In the genomic region with DNA sequence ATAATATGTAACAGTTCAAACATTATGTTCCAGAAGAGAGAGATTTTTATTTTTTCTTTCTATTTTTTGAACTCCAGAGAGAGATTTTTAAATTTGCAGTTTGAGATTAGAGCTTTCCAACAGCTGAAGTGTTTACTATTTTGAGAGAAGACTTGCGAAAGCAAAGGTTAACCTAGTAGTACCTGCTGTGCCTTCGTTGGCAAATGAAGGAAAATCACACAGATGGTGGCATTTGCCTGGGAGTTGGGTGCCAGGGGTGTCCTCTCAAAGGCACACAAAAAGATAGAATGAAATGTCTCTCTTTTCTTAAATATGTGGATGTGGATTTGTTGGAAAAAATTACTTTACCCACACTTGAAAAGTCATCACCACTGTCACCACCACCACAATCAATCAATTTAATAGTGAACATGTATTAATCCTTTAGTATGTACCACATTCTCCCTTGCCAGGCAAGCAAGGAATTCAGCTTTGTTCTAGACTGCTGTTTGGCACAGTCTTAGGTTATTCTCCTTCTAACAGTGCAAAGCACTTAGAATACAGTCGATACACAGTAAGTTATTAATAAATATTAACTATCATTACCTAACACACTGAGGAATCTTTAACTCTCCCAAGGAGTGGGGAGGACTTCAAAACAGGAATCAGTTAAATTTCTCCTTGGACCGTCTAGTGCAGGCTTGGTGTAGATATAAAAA, we compare ENCODE assay signal across 14 cellular contexts.
DNase-seq lines count a peak whose midpoint lies in the region; ATAC-seq, FAIRE-seq and TF ChIP-seq lines count a peak whose summit lies in the region.
"Had no signal": no experiment of that assay in that cellular context is flagged by ENCODE, and none has a peak within 500 bp of the region (broad histone marks: within the 10 kb centered on the region; RNA-seq: fewer than 3 reads in every experiment).

No MANE protein-coding gene starts in this region.

- no peaks in the 10 kb centered on the region for H3K27me3 Mint-ChIP-seq in astrocyte (ENCODE audit: low read depth, unreplicated experiment)
- H3K27me3 Mint-ChIP-seq in chondrocyte (ENCODE audit: low read depth), result no peaks in the 10 kb centered on the region

- WGBS in heart left ventricle, 4 donors, result 36 to 53% (median 51%) methylated on average over 4 of the region's 4 CpGs
- WGBS in psoas muscle, 3 donors, result 29 to 43% (median 32%) methylated on average over 4 of the region's 4 CpGs

- H3K4me3 Mint-ChIP-seq in astrocyte (ENCODE audit: unreplicated experiment), result no peak overlapping the region
- H3K4me3 Mint-ChIP-seq in chondrocyte (ENCODE audit: unreplicated experiment), result no peak overlapping the region

- H3K27ac Mint-ChIP-seq in astrocyte (ENCODE audit: unreplicated experiment), result no peak overlapping the region
- no peak overlapping the region for H3K27ac Mint-ChIP-seq in chondrocyte (ENCODE audit: unreplicated experiment)

- H3K79me2 ChIP-seq in astrocyte (ENCODE audit: insufficient read depth, low read length), result no peaks in the 10 kb centered on the region

- TF ChIP-seq CTCF in heart left ventricle (IDR thresholded peaks at IDR 0.05) (no peak), astrocyte (IDR thresholded peaks at IDR 0.05; ENCODE audit: insufficient read depth, low read depth, low read length) (no peak), psoas muscle (IDR thresholded peaks at IDR 0.05) (no peak), vagina (IDR thresholded peaks at IDR 0.05) (no peak), chondrocyte (IDR thresholded peaks at IDR 0.05) (no peak)

- H3K9me3 ChIP-seq in heart left ventricle (no peaks in the 10 kb centered on the region), astrocyte (ENCODE audit: insufficient read depth, low read depth, low read length) (no peaks in the 10 kb centered on the region), psoas muscle (peaks cover 5% of the 10 kb centered on the region), vagina (no peaks in the 10 kb centered on the region)

- H3K9ac ChIP-seq in astrocyte (ENCODE audit: low read length), result no peak overlapping the region
- H3K9ac ChIP-seq: BLaER1 had no signal

- TF ChIP-seq POLR2A in heart left ventricle (IDR thresholded peaks at IDR 0.05) (no peak), vagina (IDR thresholded peaks at IDR 0.05) (no peak)

- no peak for DNase-seq in heart left ventricle
- no peak for DNase-seq in left cardiac atrium
- no peak for DNase-seq in astrocyte (ENCODE audit: low read depth)
- peak; percentile 50 for DNase-seq in left lobe of liver (ENCODE audit: low spot score)
- DNase-seq in psoas muscle, result no peak
- no peak for DNase-seq in vagina (ENCODE audit: extremely low spot score in 2 of 2)
- DNase-seq in stimulated activated CD4-positive, alpha-beta T cell treated with anti-CD3 and anti-CD28 coated beads, Interleukin-4, amount 100 ng/mL, for 4 hours, result no peak
- DNase-seq in chondrocyte (ENCODE audit: low spot score), result no peak
- DNase-seq: 8988T, AML-193, DMS53 had no signal

- H3K4me3 ChIP-seq in heart left ventricle (no peak overlapping the region), astrocyte (ENCODE audit: insufficient read depth, low read depth, low read length) (no peak overlapping the region), psoas muscle (no peak overlapping the region), vagina (no peak overlapping the region)
- H3K4me3 ChIP-seq: BLaER1 had no signal

- intact Hi-C loops in heart left ventricle (cut with DNase I), result no loop called here
- intact Hi-C loops in left cardiac atrium (cut with DNase I), result no loop called here
- intact Hi-C loops in psoas muscle (cut with DNase I), result no loop called here
- intact Hi-C loops in vagina (cut with DNase I), result no loop called here

- H4K20me1 ChIP-seq in astrocyte (ENCODE audit: insufficient read depth, low read length), result no peaks in the 10 kb centered on the region
- H4K20me1 ChIP-seq: BLaER1 had no signal

- H3K27me3 ChIP-seq in heart left ventricle (no peaks in the 10 kb centered on the region), astrocyte (ENCODE audit: insufficient read depth, low read length) (no peaks in the 10 kb centered on the region), psoas muscle (ENCODE audit: insufficient read depth in 3 of 3, low read length in 2 of 3) (no peaks in the 10 kb centered on the region), vagina (no peaks in the 10 kb centered on the region)

- H2AFZ ChIP-seq in astrocyte (ENCODE audit: low read depth, low read length), result no peak overlapping the region

- H3K4me1 ChIP-seq in heart left ventricle (no peaks in the 10 kb centered on the region), astrocyte (ENCODE audit: insufficient read depth, low read length) (no peaks in the 10 kb centered on the region), psoas muscle (peaks cover 3% of the 10 kb centered on the region), vagina (no peaks in the 10 kb centered on the region)
- H3K4me1 ChIP-seq: BLaER1 had no signal

- H3K4me1 Mint-ChIP-seq in astrocyte (ENCODE audit: low read depth, unreplicated experiment) (no peaks in the 10 kb centered on the region), chondrocyte (ENCODE audit: low read depth) (no peaks in the 10 kb centered on the region)

- peak; percentile 48 to 88 (median 74) for ATAC-seq in heart left ventricle
- no peak for ATAC-seq in left cardiac atrium
- ATAC-seq in left lobe of liver, result peak; percentile 92
- ATAC-seq in psoas muscle, result peak in 3 of 4 donors; percentile 56 to 74 (median 63)
- ATAC-seq: HCT116 had no signal

- H3K36me3 ChIP-seq in heart left ventricle (no peaks in the 10 kb centered on the region), astrocyte (ENCODE audit: insufficient read depth, low read length) (no peaks in the 10 kb centered on the region), psoas muscle (ENCODE audit: insufficient read depth in 1 of 2, low read depth in 1 of 2) (no peaks in the 10 kb centered on the region), vagina (no peaks in the 10 kb centered on the region)
- H3K36me3 ChIP-seq: BLaER1 had no signal

- H3K36me3 Mint-ChIP-seq in astrocyte (ENCODE audit: low read depth, unreplicated experiment), result no peaks in the 10 kb centered on the region
- no peaks in the 10 kb centered on the region for H3K36me3 Mint-ChIP-seq in chondrocyte (ENCODE audit: low read depth)

- H3K27ac ChIP-seq in heart left ventricle (peak overlapping the region in 4 of 12 donors; percentile 1 to 45 (median 22)), astrocyte (ENCODE audit: low read depth, low read length) (no peak overlapping the region), psoas muscle (peak overlapping the region; percentile 11), vagina (no peak overlapping the region)
- H3K27ac ChIP-seq: BLaER1 had no signal

- H3K9me3 Mint-ChIP-seq in astrocyte (ENCODE audit: unreplicated experiment) (no peaks in the 10 kb centered on the region), chondrocyte (ENCODE audit: low read depth) (peaks cover 34% of the 10 kb centered on the region)

- H3K4me2 ChIP-seq in astrocyte (ENCODE audit: low read length), result no peak overlapping the region
- H3K4me2 ChIP-seq: BLaER1 had no signal

- FAIRE-seq in astrocyte (lab: Jason Lieb, UNC), result peak; percentile 20
- FAIRE-seq: GM18507 had no signal

Comparison
In these comparisons a context has a peak if more than half of its experiments do, and no peak if none do; other contexts are left out.
1. ATAC-seq: peak in heart left ventricle (4 of 4), left lobe of liver (single experiment) and psoas muscle (3 of 4); none in left cardiac atrium (0 of 2).